Comparison of ENCODE assay signal across 11 cellular contexts in the genomic region with DNA sequence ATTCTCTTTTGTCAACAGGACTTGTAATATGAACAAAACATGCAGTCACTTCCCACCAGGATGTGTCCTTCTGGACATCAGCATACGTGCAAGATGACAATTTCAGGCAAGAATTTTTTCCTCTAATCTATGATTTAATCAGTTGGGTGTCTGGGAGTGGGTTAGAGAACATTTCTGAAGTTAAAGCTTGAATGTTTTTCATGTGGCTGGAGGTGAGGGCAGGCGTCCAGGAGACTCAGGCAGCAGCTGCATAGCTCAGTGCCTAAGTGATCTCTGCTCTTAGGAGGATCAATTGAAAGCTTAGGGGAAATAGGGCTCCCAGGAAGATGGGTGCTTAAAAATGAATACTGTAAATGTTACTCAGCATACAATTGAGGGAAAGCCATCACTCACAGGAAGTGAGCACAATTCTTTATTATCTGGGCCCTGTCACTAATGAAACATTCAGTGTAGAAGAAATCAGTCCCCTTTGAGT.
DNase-seq lines count a peak whose midpoint lies in the region; ATAC-seq, FAIRE-seq and TF ChIP-seq lines count a peak whose summit lies in the region.
"Had no signal": no experiment of that assay in that cellular context is flagged by ENCODE, and none has a peak within 500 bp of the region (broad histone marks: within the 10 kb centered on the region; RNA-seq: fewer than 3 reads in every experiment).

No MANE protein-coding gene starts in this region.

- no peak for TF ChIP-seq POLR2A in H54 (IDR thresholded peaks at IDR 0.05; ENCODE audit: low read depth, low read length)

- H3K4me3 Mint-ChIP-seq in stimulated activated naive CD8-positive, alpha-beta T cell treated with anti-CD3 and anti-CD28 coated beads, Interleukin-15, Interleukin-2, amounts not matched to agents 100 ng/mL and 50 ng/mL, for 24 hours: no peak overlapping the region
- H3K4me3 Mint-ChIP-seq in stimulated activated naive CD8-positive, alpha-beta T cell treated with anti-CD3 and anti-CD28 coated beads, Interleukin-15, amount 100 ng/mL, for 72 hours: peak overlapping the region in 1 of 2 donors; percentile 4

- H3K9me3 Mint-ChIP-seq in stimulated activated naive CD8-positive, alpha-beta T cell treated with anti-CD3 and anti-CD28 coated beads, Interleukin-15, Interleukin-2, amounts not matched to agents 100 ng/mL and 50 ng/mL, for 24 hours: no peaks in the 10 kb centered on the region
- H3K9me3 Mint-ChIP-seq in stimulated activated naive CD8-positive, alpha-beta T cell treated with anti-CD3 and anti-CD28 coated beads, Interleukin-15, amount 100 ng/mL, for 72 hours: peaks cover 0 to 4% of the 10 kb centered on the region in 2 donors

- H3K4me1 ChIP-seq in mucosa of descending colon (ENCODE audit: low read depth): peaks cover 5% of the 10 kb centered on the region
- H3K4me1 ChIP-seq: HAP-1 had no signal

- no peaks in the 10 kb centered on the region for H3K9me3 ChIP-seq in mucosa of descending colon

- ATAC-seq in stimulated activated naive CD8-positive, alpha-beta T cell treated with anti-CD3 and anti-CD28 coated beads, Interleukin-15, amount 100 ng/mL, for 72 hours: no peak
- ATAC-seq in mucosa of descending colon: peak; percentile 22
- no peak for ATAC-seq in GM19035 (IDR thresholded peaks at IDR 0.05; ENCODE audit: unreplicated experiment)
- ATAC-seq in GM19467 (IDR thresholded peaks at IDR 0.05; ENCODE audit: unreplicated experiment): no peak
- ATAC-seq in HG03039 (IDR thresholded peaks at IDR 0.05; ENCODE audit: unreplicated experiment): no peak

- DNase-seq in stimulated activated naive CD8-positive, alpha-beta T cell treated with anti-CD3 and anti-CD28 coated beads, Interleukin-15, amount 100 ng/mL, for 72 hours: no peak
- peak; percentile 90 for DNase-seq in dermis blood vessel endothelial cell
- DNase-seq in mucosa of descending colon: no peak
- no peak for DNase-seq in H54 (ENCODE audit: insufficient read length, low spot score)
- DNase-seq: COR-L47, midbrain had no signal

- no peak for TF ChIP-seq CTCF in mucosa of descending colon (IDR thresholded peaks at IDR 0.05)

- H3K27ac Mint-ChIP-seq in stimulated activated naive CD8-positive, alpha-beta T cell treated with anti-CD3 and anti-CD28 coated beads, Interleukin-15, Interleukin-2, amounts not matched to agents 100 ng/mL and 50 ng/mL, for 24 hours: peak overlapping the region; percentile 12
- H3K27ac Mint-ChIP-seq in stimulated activated naive CD8-positive, alpha-beta T cell treated with anti-CD3 and anti-CD28 coated beads, Interleukin-15, amount 100 ng/mL, for 72 hours: no peak overlapping the region

- H3K4me3 ChIP-seq in mucosa of descending colon: no peak overlapping the region
- H3K4me3 ChIP-seq: HAP-1 had no signal

- no peaks in the 10 kb centered on the region for H3K36me3 ChIP-seq in mucosa of descending colon (ENCODE audit: low read depth)
- H3K36me3 ChIP-seq: HAP-1 had no signal

- no peaks in the 10 kb centered on the region for H3K27me3 Mint-ChIP-seq in stimulated activated naive CD8-positive, alpha-beta T cell treated with anti-CD3 and anti-CD28 coated beads, Interleukin-15, Interleukin-2, amounts not matched to agents 100 ng/mL and 50 ng/mL, for 24 hours
- H3K27me3 Mint-ChIP-seq in stimulated activated naive CD8-positive, alpha-beta T cell treated with anti-CD3 and anti-CD28 coated beads, Interleukin-15, amount 100 ng/mL, for 72 hours: peaks cover 11% of the 10 kb centered on the region

- H3K36me3 Mint-ChIP-seq in stimulated activated naive CD8-positive, alpha-beta T cell treated with anti-CD3 and anti-CD28 coated beads, Interleukin-15, Interleukin-2, amounts not matched to agents 100 ng/mL and 50 ng/mL, for 24 hours (ENCODE audit: low read depth): no peaks in the 10 kb centered on the region

- no peak for FAIRE-seq in H54 (lab: Jason Lieb, UNC)

- intact Hi-C loops in mucosa of descending colon (cut with DNase I, micrococcal nuclease): no loop called here

- H3K4me1 Mint-ChIP-seq in stimulated activated naive CD8-positive, alpha-beta T cell treated with anti-CD3 and anti-CD28 coated beads, Interleukin-15, Interleukin-2, amounts not matched to agents 100 ng/mL and 50 ng/mL, for 24 hours (ENCODE audit: low read depth): peaks cover 53% of the 10 kb centered on the region
- peaks cover 40% of the 10 kb centered on the region for H3K4me1 Mint-ChIP-seq in stimulated activated naive CD8-positive, alpha-beta T cell treated with anti-CD3 and anti-CD28 coated beads, Interleukin-15, amount 100 ng/mL, for 72 hours
